In the genomic region with DNA sequence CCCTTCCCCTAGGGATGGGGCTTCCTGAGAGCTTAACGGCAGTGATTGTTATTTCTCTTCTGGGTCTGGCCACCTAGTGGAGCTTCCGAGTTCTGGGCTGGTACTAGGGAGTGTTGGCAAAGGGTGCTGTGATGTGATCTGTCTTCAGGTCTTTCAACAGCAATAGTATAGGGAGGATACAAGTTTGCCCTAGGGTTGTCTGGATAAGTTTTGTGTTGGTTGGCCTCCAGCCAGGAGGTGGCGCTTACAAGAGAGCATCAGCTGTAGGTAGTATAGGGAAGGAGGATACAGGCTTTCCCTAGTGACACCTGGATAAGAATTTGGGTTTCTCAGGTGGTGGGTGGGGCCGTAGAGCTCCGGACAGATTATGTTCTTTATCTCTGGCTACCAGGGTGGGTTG, we compare ENCODE assay signal across 10 cellular contexts. TPM values are rescaled to one million over a fixed set of nuclear protein-coding genes. Genes with fewer than 3 reads are reported as not detected.
A peak's percentile ranks its signal among the peaks of the same experiment; 100 is the strongest.
DNase-seq lines count a peak whose midpoint lies in the region; ATAC-seq lines count a peak whose summit lies in the region.
"Had no signal": no experiment of that assay in that cellular context is flagged by ENCODE, and none has a peak within 500 bp of the region (broad histone marks: within the 10 kb centered on the region; RNA-seq: fewer than 3 reads in every experiment).

No MANE protein-coding gene starts in this region.

- H3K27ac Mint-ChIP-seq in activated CD4-positive, alpha-beta T cell treated with anti-CD3 and anti-CD28 coated beads, Interleukin-2, amount 10 ng/mL, durations not matched to agents 24 days and 14 days = no peak overlapping the region
- H3K27ac Mint-ChIP-seq in stimulated activated naive CD8-positive, alpha-beta T cell treated with anti-CD3 and anti-CD28 coated beads, Interleukin-15, amount 100 ng/mL, for 72 hours = no peak overlapping the region
- H3K27ac Mint-ChIP-seq in activated naive CD8-positive, alpha-beta T cell treated with anti-CD3 and anti-CD28 coated beads for 36 hours = no peak overlapping the region
- H3K27ac Mint-ChIP-seq: brain, nephron had no signal

- peak; percentile 29 for ATAC-seq in HG02970 (IDR thresholded peaks at IDR 0.05; ENCODE audit: low FRiP score, unreplicated experiment)
- peak; percentile 49 for ATAC-seq in stimulated activated naive CD8-positive, alpha-beta T cell treated with anti-CD3 and anti-CD28 coated beads, Interleukin-15, amount 100 ng/mL, for 72 hours
- no peak for ATAC-seq in HG02623 (IDR thresholded peaks at IDR 0.05; ENCODE audit: unreplicated experiment)

- in situ Hi-C loops in SK-MEL-5 (cut with HindIII; ENCODE audit: low pct_unique_long_range_greater_than_20kb, low sequenced_read_pairs) = loop anchor here (25.0 kb wide), 1 partner anchor 175 kb away; no protein-coding TSS in a partner anchor

- intact Hi-C loops in activated CD4-positive, alpha-beta T cell treated with anti-CD3 and anti-CD28 coated beads, Interleukin-2, amount 10 ng/mL, durations not matched to agents 24 days and 14 days (cut with micrococcal nuclease) = no loop called here

- peaks cover 21% of the 10 kb centered on the region for H3K27me3 Mint-ChIP-seq in activated CD4-positive, alpha-beta T cell treated with anti-CD3 and anti-CD28 coated beads, Interleukin-2, amount 10 ng/mL, durations not matched to agents 24 days and 14 days
- H3K27me3 Mint-ChIP-seq in stimulated activated naive CD8-positive, alpha-beta T cell treated with anti-CD3 and anti-CD28 coated beads, Interleukin-15, amount 100 ng/mL, for 72 hours = no peaks in the 10 kb centered on the region
- H3K27me3 Mint-ChIP-seq in activated naive CD8-positive, alpha-beta T cell treated with anti-CD3 and anti-CD28 coated beads for 36 hours = peaks cover 7% of the 10 kb centered on the region

- H3K4me3 Mint-ChIP-seq in activated CD4-positive, alpha-beta T cell treated with anti-CD3 and anti-CD28 coated beads, Interleukin-2, amount 10 ng/mL, durations not matched to agents 24 days and 14 days = no peak overlapping the region
- H3K4me3 Mint-ChIP-seq in stimulated activated naive CD8-positive, alpha-beta T cell treated with anti-CD3 and anti-CD28 coated beads, Interleukin-15, amount 100 ng/mL, for 72 hours = no peak overlapping the region
- H3K4me3 Mint-ChIP-seq in activated naive CD8-positive, alpha-beta T cell treated with anti-CD3 and anti-CD28 coated beads for 36 hours = no peak overlapping the region
- H3K4me3 Mint-ChIP-seq: brain, nephron had no signal

- no peaks in the 10 kb centered on the region for H3K36me3 Mint-ChIP-seq in activated CD4-positive, alpha-beta T cell treated with anti-CD3 and anti-CD28 coated beads, Interleukin-2, amount 10 ng/mL, durations not matched to agents 24 days and 14 days (ENCODE audit: low read depth)
- no peaks in the 10 kb centered on the region for H3K36me3 Mint-ChIP-seq in activated naive CD8-positive, alpha-beta T cell treated with anti-CD3 and anti-CD28 coated beads for 36 hours
- H3K36me3 Mint-ChIP-seq: brain had no signal

- peak; percentile 62 for DNase-seq in activated CD4-positive, alpha-beta T cell treated with anti-CD3 and anti-CD28 coated beads, Interleukin-2, amount 10 ng/mL, durations not matched to agents 24 days and 14 days
- no peak for DNase-seq in activated CD4-positive, alpha-beta T cell treated with anti-CD3 and anti-CD28 coated beads for 4 hours
- peak; percentile 40 for DNase-seq in SK-MEL-5 (ENCODE audit: low read depth, low spot score)
- DNase-seq in stimulated activated naive CD8-positive, alpha-beta T cell treated with anti-CD3 and anti-CD28 coated beads, Interleukin-15, amount 100 ng/mL, for 72 hours = no peak
- no peak for DNase-seq in GM19238 (ENCODE audit: insufficient read length, low spot score)
- DNase-seq in activated naive CD8-positive, alpha-beta T cell treated with anti-CD3 and anti-CD28 coated beads for 36 hours = no peak

- H3K9me3 Mint-ChIP-seq in activated CD4-positive, alpha-beta T cell treated with anti-CD3 and anti-CD28 coated beads, Interleukin-2, amount 10 ng/mL, durations not matched to agents 24 days and 14 days = no peaks in the 10 kb centered on the region
- H3K9me3 Mint-ChIP-seq in stimulated activated naive CD8-positive, alpha-beta T cell treated with anti-CD3 and anti-CD28 coated beads, Interleukin-15, amount 100 ng/mL, for 72 hours = peaks cover 6 to 17% of the 10 kb centered on the region in 2 donors
- H3K9me3 Mint-ChIP-seq in activated naive CD8-positive, alpha-beta T cell treated with anti-CD3 and anti-CD28 coated beads for 36 hours = peaks cover 12% of the 10 kb centered on the region

- no peaks in the 10 kb centered on the region for H3K4me1 Mint-ChIP-seq in activated CD4-positive, alpha-beta T cell treated with anti-CD3 and anti-CD28 coated beads, Interleukin-2, amount 10 ng/mL, durations not matched to agents 24 days and 14 days
- no peaks in the 10 kb centered on the region for H3K4me1 Mint-ChIP-seq in stimulated activated naive CD8-positive, alpha-beta T cell treated with anti-CD3 and anti-CD28 coated beads, Interleukin-15, amount 100 ng/mL, for 72 hours
- no peaks in the 10 kb centered on the region for H3K4me1 Mint-ChIP-seq in activated naive CD8-positive, alpha-beta T cell treated with anti-CD3 and anti-CD28 coated beads for 36 hours
- H3K4me1 Mint-ChIP-seq: brain, nephron had no signal

RNA-seq across cellular contexts. Expression of gene CPOX, which starts 19.2 kb away (rescaled TPM):
- total RNA-seq in activated CD4-positive, alpha-beta T cell treated with anti-CD3 and anti-CD28 coated beads, Interleukin-2, amount 10 ng/mL, durations not matched to agents 24 days and 14 days = 46.4 and 46.6 TPM in 2 replicates
- total RNA-seq in SK-MEL-5 (2014; rRNA removed; shearing (Covaris generic)) = 66.4 and 69.5 TPM in 2 replicates
- polyA plus RNA-seq in SK-MEL-5 (2015; cell fraction: cytosol; rRNA removed) = 100 and 114 TPM in 2 replicates
- polyA plus RNA-seq in SK-MEL-5 (2015; cell fraction: nucleus; rRNA removed) = 143 and 173 TPM in 2 replicates
- total RNA-seq in activated naive CD8-positive, alpha-beta T cell treated with anti-CD3 and anti-CD28 coated beads for 36 hours = 10 to 100 TPM; 48.6 to 54.7 TPM

Comparison
In these comparisons a context has a peak if more than half of its experiments do, and no peak if none do; other contexts are left out.
1. DNase-seq: peak in activated CD4-positive, alpha-beta T cell treated with anti-CD3 and anti-CD28 coated beads, Interleukin-2, amount 10 ng/mL, durations not matched to agents 24 days and 14 days (single experiment) and SK-MEL-5 (single experiment); none in activated CD4-positive, alpha-beta T cell treated with anti-CD3 and anti-CD28 coated beads for 4 hours (0 of 2), stimulated activated naive CD8-positive, alpha-beta T cell treated with anti-CD3 and anti-CD28 coated beads, Interleukin-15, amount 100 ng/mL, for 72 hours (0 of 2), GM19238 (single experiment) and activated naive CD8-positive, alpha-beta T cell treated with anti-CD3 and anti-CD28 coated beads for 36 hours (single experiment).